1 cellular context compared by ENCODE assay signal in the genomic region with DNA sequence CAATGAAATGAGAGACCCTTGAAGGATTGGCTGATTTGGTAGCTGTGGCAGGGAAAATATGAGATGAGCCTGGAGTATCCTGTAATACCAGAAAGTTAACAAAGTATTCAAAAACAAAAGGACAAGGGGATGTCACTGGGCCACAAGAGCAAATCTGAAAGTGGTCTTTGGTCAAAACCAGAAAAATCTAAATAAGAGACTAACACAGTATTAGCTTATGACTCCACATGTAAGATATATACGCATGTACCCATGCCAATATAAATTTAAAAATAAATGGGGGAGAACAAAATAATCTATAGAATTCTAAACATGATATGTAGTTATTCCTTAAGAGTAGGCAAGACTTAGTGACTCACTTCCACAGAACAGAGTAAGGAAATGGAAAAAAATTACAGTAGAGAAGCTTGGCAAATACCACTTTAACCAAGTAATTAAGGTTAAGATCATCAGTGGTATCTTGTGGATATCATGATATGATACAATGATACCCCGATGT.
TF ChIP-seq lines count a peak whose summit lies in the region.

No MANE protein-coding gene starts in this region.

TF ChIP-seq in HepG2, 621 proteins besides CTCF, POLR2A, EP300 and RAD21:
- TF ChIP-seq, protein P1, sequence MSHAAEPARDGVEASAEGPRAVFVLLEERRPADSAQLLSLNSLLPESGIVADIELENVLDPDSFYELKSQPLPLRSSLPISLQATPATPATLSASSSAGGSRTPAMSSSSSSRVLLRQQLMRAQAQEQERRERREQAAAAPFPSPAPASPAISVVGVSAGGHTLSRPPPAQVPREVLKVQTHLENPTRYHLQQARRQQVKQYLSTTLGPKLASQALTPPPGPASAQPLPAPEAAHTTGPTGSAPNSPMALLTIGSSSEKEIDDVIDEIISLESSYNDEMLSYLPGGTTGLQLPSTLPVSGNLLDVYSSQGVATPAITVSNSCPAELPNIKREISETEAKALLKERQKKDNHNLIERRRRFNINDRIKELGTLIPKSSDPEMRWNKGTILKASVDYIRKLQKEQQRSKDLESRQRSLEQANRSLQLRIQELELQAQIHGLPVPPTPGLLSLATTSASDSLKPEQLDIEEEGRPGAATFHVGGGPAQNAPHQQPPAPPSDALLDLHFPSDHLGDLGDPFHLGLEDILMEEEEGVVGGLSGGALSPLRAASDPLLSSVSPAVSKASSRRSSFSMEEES (CRISPR knock-in tag; IDR thresholded peaks at IDR 0.05): no peak
- TF ChIP-seq ZNF775 (CRISPR knock-in tag; IDR thresholded peaks at IDR 0.05; ENCODE audit: borderline replicate concordance): no peak
- TF ChIP-seq ZNF75D (CRISPR knock-in tag; IDR thresholded peaks at IDR 0.05; ENCODE audit: borderline replicate concordance): no peak
- TF ChIP-seq SIX1 (CRISPR knock-in tag; IDR thresholded peaks at IDR 0.05; ENCODE audit: borderline replicate concordance): no peak
- no peak for TF ChIP-seq KMT2A (CRISPR knock-in tag; IDR thresholded peaks at IDR 0.05)
